ENCODE assay signal across 2 cellular contexts in genomic region chr16:289395-289997, GRCh38.
A peak's percentile ranks its signal among the peaks of the same experiment; 100 is the strongest.
TF ChIP-seq lines count a peak whose summit lies in the region.

No MANE protein-coding gene starts in this region.

TF ChIP-seq in HEK293, 187 proteins besides CTCF, POLR2A, EP300 and RAD21 (continued from another document):
- TF ChIP-seq MZF1 (tag by site-specific recombination; IDR thresholded peaks at IDR 0.05; ENCODE audit: borderline replicate concordance) (no peak), ZNF449 (tag by site-specific recombination; IDR thresholded peaks at IDR 0.05) (peak; percentile 74), ZNF302 (tag by site-specific recombination; IDR thresholded peaks at IDR 0.05; ENCODE audit: low read depth) (no peak), SCRT2 (tag by site-specific recombination; IDR thresholded peaks at IDR 0.05) (0 out of 2 replicates have a peak, but pooled peaks have one; percentile 27), ZNF2 (tag by site-specific recombination; IDR thresholded peaks at IDR 0.05) (no peak)

TF ChIP-seq in IMR-90, 13 proteins besides CTCF, POLR2A, EP300 and RAD21 (continued from another document):
- TF ChIP-seq CEBPB (IDR thresholded peaks at IDR 0.05; ENCODE audit: low read depth, low read length): no peak
- TF ChIP-seq MAFK (IDR thresholded peaks at IDR 0.05; ENCODE audit: low read depth, low read length): no peak
- TF ChIP-seq NFE2L2 (IDR thresholded peaks at IDR 0.05; ENCODE audit: low read depth, low read length): no peak
- TF ChIP-seq MXI1 (IDR thresholded peaks at IDR 0.05; ENCODE audit: borderline replicate concordance, low read depth, low read length): no peak
TF ChIP-seq in IMR-90: peak in this region for 0.
